22 cellular contexts compared by ENCODE assay signal in the genomic region with DNA sequence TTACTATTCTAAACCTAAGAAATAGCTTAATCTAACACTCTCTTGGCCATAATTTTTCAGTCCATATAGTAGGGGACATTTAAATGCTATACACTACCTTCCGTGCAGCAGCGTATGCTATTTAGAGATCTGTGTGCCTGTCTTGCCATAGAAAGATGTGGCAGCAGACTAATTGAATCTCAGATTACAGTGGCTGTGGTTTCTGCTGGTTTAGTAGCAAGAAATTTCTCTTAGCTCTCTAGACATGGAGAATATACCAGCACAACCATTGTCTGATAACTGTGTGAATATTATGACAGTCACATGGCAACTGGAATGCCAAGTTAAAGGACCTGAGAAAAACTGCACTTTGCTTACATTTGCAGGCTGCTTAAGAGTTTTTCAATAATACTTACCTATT.
DNase-seq lines count a peak whose midpoint lies in the region; ATAC-seq, FAIRE-seq and TF ChIP-seq lines count a peak whose summit lies in the region.
"Had no signal": no experiment of that assay in that cellular context is flagged by ENCODE, and none has a peak within 500 bp of the region (broad histone marks: within the 10 kb centered on the region; RNA-seq: fewer than 3 reads in every experiment).

No MANE protein-coding gene starts in this region.

- H3K4me1 Mint-ChIP-seq in GM23338, result no peaks in the 10 kb centered on the region
- H3K4me1 Mint-ChIP-seq in astrocyte (ENCODE audit: low read depth, unreplicated experiment), result no peaks in the 10 kb centered on the region
- no peaks in the 10 kb centered on the region for H3K4me1 Mint-ChIP-seq in activated CD4-positive, alpha-beta T cell treated with anti-CD3 and anti-CD28 coated beads for 36 hours
- no peaks in the 10 kb centered on the region for H3K4me1 Mint-ChIP-seq in activated CD8-positive, alpha-beta T cell treated with anti-CD3 and anti-CD28 coated beads for 36 hours (ENCODE audit: low read depth)
- H3K4me1 Mint-ChIP-seq: CD4-positive, CD25-positive, alpha-beta regulatory T cell had no signal

- no peak overlapping the region for H3K27ac Mint-ChIP-seq in GM23338
- H3K27ac Mint-ChIP-seq in astrocyte (ENCODE audit: unreplicated experiment), result no peak overlapping the region
- H3K27ac Mint-ChIP-seq in activated CD4-positive, alpha-beta T cell treated with anti-CD3 and anti-CD28 coated beads for 36 hours, result no peak overlapping the region
- H3K27ac Mint-ChIP-seq in activated CD8-positive, alpha-beta T cell treated with anti-CD3 and anti-CD28 coated beads for 36 hours, result no peak overlapping the region
- H3K27ac Mint-ChIP-seq: CD4-positive, CD25-positive, alpha-beta regulatory T cell had no signal

- peak overlapping the region; percentile 23; the same call in 1 of the 2 replicates for H2AFZ ChIP-seq in GM23338
- H2AFZ ChIP-seq in astrocyte (ENCODE audit: low read depth, low read length), result no peak overlapping the region

- H3K4me3 ChIP-seq in BE2C (ENCODE audit: low read depth, low read length) (no peak overlapping the region), GM23338 (no peak overlapping the region), astrocyte (ENCODE audit: insufficient read depth, low read depth, low read length) (no peak overlapping the region)
- H3K4me3 ChIP-seq: MG63 had no signal

- TF ChIP-seq CTCF in BE2C (IDR thresholded peaks at IDR 0.05; ENCODE audit: low read depth, low read length), result no peak
- no peak for TF ChIP-seq CTCF in GM23338 (conservative IDR thresholded peaks at IDR 0.05; ENCODE audit: low read depth in 2 of 2)
- no peak for TF ChIP-seq CTCF in astrocyte (IDR thresholded peaks at IDR 0.05; ENCODE audit: insufficient read depth, low read depth, low read length)
- no peak for TF ChIP-seq CTCF in activated CD8-positive, alpha-beta T cell treated with anti-CD3 and anti-CD28 coated beads for 36 hours (IDR thresholded peaks at IDR 0.05)

- H3K9me3 Mint-ChIP-seq in GM23338, result no peaks in the 10 kb centered on the region
- no peaks in the 10 kb centered on the region for H3K9me3 Mint-ChIP-seq in astrocyte (ENCODE audit: unreplicated experiment)
- H3K9me3 Mint-ChIP-seq in activated CD4-positive, alpha-beta T cell treated with anti-CD3 and anti-CD28 coated beads for 36 hours (ENCODE audit: low read depth), result no peaks in the 10 kb centered on the region
- peaks cover 12% of the 10 kb centered on the region for H3K9me3 Mint-ChIP-seq in activated CD8-positive, alpha-beta T cell treated with anti-CD3 and anti-CD28 coated beads for 36 hours

- H3K4me2 ChIP-seq in GM23338 (no peak overlapping the region), astrocyte (ENCODE audit: low read length) (no peak overlapping the region)

- no peaks in the 10 kb centered on the region for H3K9me3 ChIP-seq in BE2C
- no peaks in the 10 kb centered on the region for H3K9me3 ChIP-seq in astrocyte (ENCODE audit: insufficient read depth, low read depth, low read length)
- H3K9me3 ChIP-seq: Caco-2, MG63 had no signal

- DNase-seq in BE2C (peak; percentile 15), GM23338 (ENCODE audit: low spot score) (no peak), astrocyte (ENCODE audit: low read depth) (peak; percentile 16), myocyte (ENCODE audit: low read depth) (peak; percentile 53), kidney glomerular epithelial cell (lab: John Stamatoyannopoulos, UW) (no peak)
- no peak for DNase-seq in activated CD4-positive, alpha-beta T cell treated with anti-CD3 and anti-CD28 coated beads for 36 hours
- DNase-seq in activated CD8-positive, alpha-beta T cell treated with anti-CD3 and anti-CD28 coated beads for 36 hours, result no peak
- DNase-seq: Caco-2; CD4-positive, CD25-positive, alpha-beta regulatory T cell; GDM1; H7; IMR-90; Karpas-422; MG63; NCI-H1092; NCI-H1694 treated with DMSO at 0.1 percent for 48 hours; NCI-H2107; NCI-H226; NCI-H526; SHP77 had no signal

- no peaks in the 10 kb centered on the region for H3K27me3 ChIP-seq in BE2C
- no peaks in the 10 kb centered on the region for H3K27me3 ChIP-seq in GM23338 (ENCODE audit: insufficient read depth)
- no peaks in the 10 kb centered on the region for H3K27me3 ChIP-seq in astrocyte (ENCODE audit: insufficient read depth, low read length)
- H3K27me3 ChIP-seq: MG63 had no signal

- H4K20me1 ChIP-seq in GM23338 (replicated peaks; ENCODE audit: insufficient read depth) (no peaks in the 10 kb centered on the region), astrocyte (ENCODE audit: insufficient read depth, low read length) (no peaks in the 10 kb centered on the region)

- no peaks in the 10 kb centered on the region for H3F3A ChIP-seq in GM23338 (replicated peaks; ENCODE audit: low read depth)

- H3K36me3 Mint-ChIP-seq in GM23338 (ENCODE audit: low read depth), result no peaks in the 10 kb centered on the region
- no peaks in the 10 kb centered on the region for H3K36me3 Mint-ChIP-seq in astrocyte (ENCODE audit: low read depth, unreplicated experiment)
- no peaks in the 10 kb centered on the region for H3K36me3 Mint-ChIP-seq in activated CD4-positive, alpha-beta T cell treated with anti-CD3 and anti-CD28 coated beads for 36 hours (ENCODE audit: low read depth)
- no peaks in the 10 kb centered on the region for H3K36me3 Mint-ChIP-seq in activated CD8-positive, alpha-beta T cell treated with anti-CD3 and anti-CD28 coated beads for 36 hours (ENCODE audit: low read depth)
- H3K36me3 Mint-ChIP-seq: CD4-positive, CD25-positive, alpha-beta regulatory T cell had no signal

- CTCF ChIA-PET in activated CD4-positive, alpha-beta T cell treated with anti-CD3 and anti-CD28 coated beads for 36 hours (lab: Charles Lee), result no interaction called here
- CTCF ChIA-PET in activated CD8-positive, alpha-beta T cell treated with anti-CD3 and anti-CD28 coated beads for 36 hours (lab: Charles Lee), result no interaction called here

- H3K4me1 ChIP-seq in BE2C, result peaks cover 12% of the 10 kb centered on the region
- H3K4me1 ChIP-seq in GM23338 (ENCODE audit: insufficient read depth), result no peaks in the 10 kb centered on the region
- H3K4me1 ChIP-seq in astrocyte (ENCODE audit: insufficient read depth, low read length), result no peaks in the 10 kb centered on the region
- H3K4me1 ChIP-seq: Caco-2 had no signal

- intact Hi-C loops in activated CD4-positive, alpha-beta T cell treated with anti-CD3 and anti-CD28 coated beads for 36 hours (cut with DNase I, micrococcal nuclease), result no loop called here
- intact Hi-C loops in activated CD8-positive, alpha-beta T cell treated with anti-CD3 and anti-CD28 coated beads for 36 hours (cut with micrococcal nuclease), result no loop called here

- ATAC-seq in GM23338 (no peak), HG03342 (IDR thresholded peaks at IDR 0.05; ENCODE audit: unreplicated experiment) (no peak)
- ATAC-seq in activated CD4-positive, alpha-beta T cell treated with anti-CD3 and anti-CD28 coated beads for 36 hours, result no peak
- no peak for ATAC-seq in activated CD8-positive, alpha-beta T cell treated with anti-CD3 and anti-CD28 coated beads for 36 hours

- no peak overlapping the region for H3K9ac ChIP-seq in astrocyte (ENCODE audit: low read length)

- H3K36me3 ChIP-seq in BE2C (no peaks in the 10 kb centered on the region), GM23338 (ENCODE audit: insufficient read depth) (no peaks in the 10 kb centered on the region), astrocyte (ENCODE audit: insufficient read depth, low read length) (no peaks in the 10 kb centered on the region)
- H3K36me3 ChIP-seq: MG63 had no signal

- no peak overlapping the region for H3K27ac ChIP-seq in GM23338 (ENCODE audit: low read depth)
- no peak overlapping the region for H3K27ac ChIP-seq in astrocyte (ENCODE audit: low read depth, low read length)

- H3K79me2 ChIP-seq in GM23338 (replicated peaks; ENCODE audit: insufficient read depth) (no peaks in the 10 kb centered on the region), astrocyte (ENCODE audit: insufficient read depth, low read length) (no peaks in the 10 kb centered on the region)

- no peaks in the 10 kb centered on the region for H3K27me3 Mint-ChIP-seq in GM23338 (ENCODE audit: insufficient read depth, low read depth, poor library complexity)
- H3K27me3 Mint-ChIP-seq in astrocyte (ENCODE audit: low read depth, unreplicated experiment), result no peaks in the 10 kb centered on the region
- H3K27me3 Mint-ChIP-seq in activated CD4-positive, alpha-beta T cell treated with anti-CD3 and anti-CD28 coated beads for 36 hours, result no peaks in the 10 kb centered on the region
- H3K27me3 Mint-ChIP-seq in activated CD8-positive, alpha-beta T cell treated with anti-CD3 and anti-CD28 coated beads for 36 hours, result no peaks in the 10 kb centered on the region
- H3K27me3 Mint-ChIP-seq: CD4-positive, CD25-positive, alpha-beta regulatory T cell had no signal

- no peak for FAIRE-seq in astrocyte (lab: Jason Lieb, UNC)
- FAIRE-seq: HTR-8/SVneo had no signal

- POLR2A ChIA-PET in activated CD4-positive, alpha-beta T cell treated with anti-CD3 and anti-CD28 coated beads for 36 hours (lab: Charles Lee), result no interaction called here
- POLR2A ChIA-PET in activated CD8-positive, alpha-beta T cell treated with anti-CD3 and anti-CD28 coated beads for 36 hours (lab: Charles Lee), result no interaction called here

- H3K9me2 ChIP-seq in GM23338 (ENCODE audit: insufficient read depth), result no peaks in the 10 kb centered on the region

- H3K4me3 Mint-ChIP-seq in GM23338 (no peak overlapping the region), astrocyte (ENCODE audit: unreplicated experiment) (no peak overlapping the region)
- no peak overlapping the region for H3K4me3 Mint-ChIP-seq in activated CD4-positive, alpha-beta T cell treated with anti-CD3 and anti-CD28 coated beads for 36 hours
- H3K4me3 Mint-ChIP-seq in activated CD8-positive, alpha-beta T cell treated with anti-CD3 and anti-CD28 coated beads for 36 hours, result no peak overlapping the region
- H3K4me3 Mint-ChIP-seq: CD4-positive, CD25-positive, alpha-beta regulatory T cell had no signal

TF ChIP-seq in GM23338, 12 proteins besides CTCF, POLR2A, EP300 and RAD21 (continues in another document):
- TF ChIP-seq JUNB (IDR thresholded peaks at IDR 0.05; ENCODE audit: unreplicated experiment), result no peak
- no peak for TF ChIP-seq POLR2AphosphoS5 (IDR thresholded peaks at IDR 0.05; ENCODE audit: low read depth)
- no peak for TF ChIP-seq NANOG (IDR thresholded peaks at IDR 0.05; ENCODE audit: borderline replicate concordance)
- TF ChIP-seq EZH2phosphoT487 (IDR thresholded peaks at IDR 0.05; ENCODE audit: unreplicated experiment), result no peak

Comparison
In these comparisons a context has a peak if more than half of its experiments do, and no peak if none do; other contexts are left out.
1. DNase-seq: peak in BE2C (single experiment), astrocyte (single experiment) and myocyte (single experiment); none in GM23338 (single experiment), activated CD4-positive, alpha-beta T cell treated with anti-CD3 and anti-CD28 coated beads for 36 hours (single experiment), activated CD8-positive, alpha-beta T cell treated with anti-CD3 and anti-CD28 coated beads for 36 hours (single experiment) and kidney glomerular epithelial cell (single experiment).